In the genomic region with DNA sequence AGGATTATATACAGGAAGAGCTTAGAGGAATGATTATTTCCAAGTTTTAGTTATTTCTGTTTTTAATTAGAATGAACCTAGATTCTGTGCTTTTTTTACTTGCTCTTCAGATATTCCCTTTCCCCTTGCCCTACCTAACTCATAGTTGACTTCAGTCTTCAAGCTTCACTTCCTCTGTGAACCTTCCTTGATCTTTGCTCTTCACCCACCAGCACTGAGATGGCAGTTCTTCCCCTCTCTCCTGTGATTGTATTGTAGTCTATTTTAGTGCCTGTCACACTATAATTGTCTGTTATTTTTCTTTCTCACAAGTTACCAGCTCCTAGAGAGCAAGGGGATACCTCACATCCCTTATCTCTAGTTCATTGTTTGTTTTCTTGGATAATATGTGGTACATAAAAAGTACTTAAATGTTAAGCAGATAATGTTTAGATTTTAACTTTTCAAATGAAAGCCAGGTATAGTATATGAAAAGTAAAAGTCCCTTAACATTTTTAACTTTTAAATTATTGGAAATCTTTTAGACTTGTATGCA, we compare ENCODE assay signal across 23 cellular contexts. TPM values are rescaled to one million over a fixed set of nuclear protein-coding genes. Genes with fewer than 3 reads are reported as not detected.
DNase-seq lines count a peak whose midpoint lies in the region; ATAC-seq and TF ChIP-seq lines count a peak whose summit lies in the region.
"Had no signal": no experiment of that assay in that cellular context is flagged by ENCODE, and none has a peak within 500 bp of the region (broad histone marks: within the 10 kb centered on the region; RNA-seq: fewer than 3 reads in every experiment).

No MANE protein-coding gene starts in this region.

- H3K9me2 ChIP-seq in SK-N-SH (no peaks in the 10 kb centered on the region), hepatocyte (replicated peaks; ENCODE audit: insufficient read depth) (no peaks in the 10 kb centered on the region)

- peaks cover 45% of the 10 kb centered on the region for H3K36me3 Mint-ChIP-seq in type B pancreatic cell
- H3K36me3 Mint-ChIP-seq: activated CD8-positive, alpha-beta memory T cell treated with anti-CD3 and anti-CD28 coated beads, Interleukin-2, amount 10 ng/mL, durations not matched to agents 7 days and 5 days; CD4-positive, alpha-beta memory T cell had no signal

- no peaks in the 10 kb centered on the region for H3K27me3 Mint-ChIP-seq in type B pancreatic cell
- H3K27me3 Mint-ChIP-seq: activated CD8-positive, alpha-beta memory T cell treated with anti-CD3 and anti-CD28 coated beads, Interleukin-2, amount 10 ng/mL, durations not matched to agents 7 days and 5 days; activated naive CD8-positive, alpha-beta T cell treated with anti-CD3 and anti-CD28 coated beads for 36 hours; activated T-helper 17 cell treated with anti-CD3 and anti-CD28 coated beads, Interleukin-2, amount 50 U/mL, for 72 hours; CD4-positive, alpha-beta memory T cell had no signal

- H2AFZ ChIP-seq in SK-N-SH (ENCODE audit: low read depth) (no peak overlapping the region), hepatocyte (no peak overlapping the region)

- no peak for TF ChIP-seq CTCF in SK-N-SH (IDR thresholded peaks at IDR 0.05)
- no peak for TF ChIP-seq CTCF in hepatocyte (IDR thresholded peaks at IDR 0.05; ENCODE audit: poor library complexity)
- no peak for TF ChIP-seq CTCF in type B pancreatic cell (conservative IDR thresholded peaks at IDR 0.05)
- TF ChIP-seq CTCF in transverse colon (IDR thresholded peaks at IDR 0.05), result no peak

- H3K27ac ChIP-seq in SK-N-SH (ENCODE audit: low read depth in 2 of 2, low read length in 1 of 2), result no peak overlapping the region
- H3K27ac ChIP-seq in HUES6 (ENCODE audit: low read depth, low read length), result peak overlapping the region; percentile 10; the same call in 1 of the 2 replicates
- H3K27ac ChIP-seq in hepatocyte, result peak overlapping the region; percentile 33
- peak overlapping the region in 1 of 4 donors; percentile 13 for H3K27ac ChIP-seq in transverse colon
- H3K27ac ChIP-seq in effector memory CD4-positive, alpha-beta T cell (ENCODE audit: insufficient read depth, low read length, poor library complexity, severe bottlenecking), result no peak overlapping the region
- H3K27ac ChIP-seq: 22Rv1, neutrophil, thoracic aorta had no signal

- DNase-seq in SK-N-SH (no peak), hepatocyte (ENCODE audit: low spot score) (no peak), type B pancreatic cell (ENCODE audit: extremely low spot score, unreplicated experiment) (no peak), transverse colon (no peak)
- DNase-seq in effector memory CD4-positive, alpha-beta T cell, result no peak
- DNase-seq: activated CD8-positive, alpha-beta memory T cell treated with anti-CD3 and anti-CD28 coated beads, Interleukin-2, amount 10 ng/mL, durations not matched to agents 7 days and 5 days; activated naive CD8-positive, alpha-beta T cell treated with anti-CD3 and anti-CD28 coated beads for 36 hours; CD4-positive, alpha-beta memory T cell; DMS79; effector CD8-positive, alpha-beta T cell; foreskin melanocyte; NCI-H1694 treated with DMSO at 0.1 percent for 48 hours; NCI-H69; small intestine; stimulated activated naive CD4-positive, alpha-beta T cell had no signal

- CTCF ChIA-PET in SK-N-SH (lab: Yijun Ruan, JAX), result interaction anchor here (0.7 to 1.1 kb wide), 2 partner anchors 11 to 1574 kb away, joined by 3 to 4 read pairs; no protein-coding TSS in a partner anchor

- no peaks in the 10 kb centered on the region for H3K27me3 ChIP-seq in SK-N-SH (ENCODE audit: insufficient read depth)
- no peaks in the 10 kb centered on the region for H3K27me3 ChIP-seq in HUES6 (ENCODE audit: control insufficient read depth, insufficient read depth, low read length)
- H3K27me3 ChIP-seq in hepatocyte, result no peaks in the 10 kb centered on the region
- no peaks in the 10 kb centered on the region for H3K27me3 ChIP-seq in transverse colon
- H3K27me3 ChIP-seq in effector memory CD4-positive, alpha-beta T cell (replicated peaks; ENCODE audit: control insufficient read depth, insufficient read depth, low read length, poor library complexity, severe bottlenecking), result no peaks in the 10 kb centered on the region
- H3K27me3 ChIP-seq: neutrophil had no signal

- H3K4me3 ChIP-seq in SK-N-SH (ENCODE audit: low read depth in 2 of 2, low read length in 1 of 2) (no peak overlapping the region), HUES6 (ENCODE audit: low read depth, low read length) (no peak overlapping the region), hepatocyte (no peak overlapping the region), transverse colon (no peak overlapping the region)
- no peak overlapping the region for H3K4me3 ChIP-seq in effector memory CD4-positive, alpha-beta T cell (ENCODE audit: insufficient read depth, low read depth, low read length, poor library complexity, severe bottlenecking)
- H3K4me3 ChIP-seq: thoracic aorta had no signal

- H4K20me1 ChIP-seq in SK-N-SH (ENCODE audit: insufficient read depth), result no peaks in the 10 kb centered on the region
- no peaks in the 10 kb centered on the region for H4K20me1 ChIP-seq in hepatocyte (ENCODE audit: insufficient read depth, poor library complexity, severe bottlenecking)

- TF ChIP-seq POLR2A in transverse colon (IDR thresholded peaks at IDR 0.05), result no peak

- H3K4me1 Mint-ChIP-seq in type B pancreatic cell (ENCODE audit: unreplicated experiment), result peaks cover 15% of the 10 kb centered on the region
- H3K4me1 Mint-ChIP-seq: activated CD8-positive, alpha-beta memory T cell treated with anti-CD3 and anti-CD28 coated beads, Interleukin-2, amount 10 ng/mL, durations not matched to agents 7 days and 5 days; activated naive CD8-positive, alpha-beta T cell treated with anti-CD3 and anti-CD28 coated beads for 36 hours; activated T-helper 17 cell treated with anti-CD3 and anti-CD28 coated beads, Interleukin-2, amount 50 U/mL, for 72 hours; CD4-positive, alpha-beta memory T cell had no signal

- H3K27ac Mint-ChIP-seq in type B pancreatic cell, result peak overlapping the region; percentile 74
- H3K27ac Mint-ChIP-seq: activated CD8-positive, alpha-beta memory T cell treated with anti-CD3 and anti-CD28 coated beads, Interleukin-2, amount 10 ng/mL, durations not matched to agents 7 days and 5 days; activated naive CD8-positive, alpha-beta T cell treated with anti-CD3 and anti-CD28 coated beads for 36 hours; activated T-helper 17 cell treated with anti-CD3 and anti-CD28 coated beads, Interleukin-2, amount 50 U/mL, for 72 hours had no signal

- H3K79me2 ChIP-seq in SK-N-SH (ENCODE audit: insufficient read depth) (no peaks in the 10 kb centered on the region), hepatocyte (peaks cover 8% of the 10 kb centered on the region)

- H3F3A ChIP-seq in SK-N-SH (replicated peaks; ENCODE audit: insufficient read depth), result no peaks in the 10 kb centered on the region

- H3K4me3 Mint-ChIP-seq in type B pancreatic cell, result peak overlapping the region; percentile 53
- H3K4me3 Mint-ChIP-seq: activated CD8-positive, alpha-beta memory T cell treated with anti-CD3 and anti-CD28 coated beads, Interleukin-2, amount 10 ng/mL, durations not matched to agents 7 days and 5 days; activated naive CD8-positive, alpha-beta T cell treated with anti-CD3 and anti-CD28 coated beads for 36 hours; activated T-helper 17 cell treated with anti-CD3 and anti-CD28 coated beads, Interleukin-2, amount 50 U/mL, for 72 hours; CD4-positive, alpha-beta memory T cell had no signal

- TF ChIP-seq EP300 in SK-N-SH (IDR thresholded peaks at IDR 0.05; ENCODE audit: borderline replicate concordance in 1 of 2, low read depth in 1 of 2, low read length in 1 of 2), result no peak
- TF ChIP-seq EP300 in transverse colon (IDR thresholded peaks at IDR 0.05; ENCODE audit: low read depth), result no peak

- H3K9ac ChIP-seq in SK-N-SH (no peak overlapping the region), HUES6 (ENCODE audit: low read length) (no peak overlapping the region)

- H3K9me3 Mint-ChIP-seq in type B pancreatic cell, result no peaks in the 10 kb centered on the region
- H3K9me3 Mint-ChIP-seq: activated naive CD8-positive, alpha-beta T cell treated with anti-CD3 and anti-CD28 coated beads for 36 hours; activated T-helper 17 cell treated with anti-CD3 and anti-CD28 coated beads, Interleukin-2, amount 50 U/mL, for 72 hours had no signal

- no peak for TF ChIP-seq RAD21 in SK-N-SH (IDR thresholded peaks at IDR 0.05; ENCODE audit: low read length)

- in situ Hi-C loops in transverse colon (cut with MboI; ENCODE audit: low pct_ligation_motif_present in 1 of 4, low pct_unique_long_range_greater_than_20kb in 1 of 4, low sequenced_read_pairs in 3 of 4), result no loop called here

- H3K4me1 ChIP-seq in SK-N-SH (ENCODE audit: control insufficient read depth in 1 of 2, insufficient read depth in 2 of 2, low read depth in 1 of 2, low read length in 1 of 2) (peaks cover 0 to 2% of the 10 kb centered on the region in 2 experiments; a peak in 3 of 4 replicates), HUES6 (ENCODE audit: control insufficient read depth, insufficient read depth, low read length) (peaks cover 14% of the 10 kb centered on the region), hepatocyte (ENCODE audit: insufficient read depth) (peaks cover 30% of the 10 kb centered on the region), transverse colon (peaks cover 0 to 17% (median 6%) of the 10 kb centered on the region in 4 donors)
- H3K4me1 ChIP-seq in effector memory CD4-positive, alpha-beta T cell (ENCODE audit: control insufficient read depth, insufficient read depth, low read length, poor library complexity, severe bottlenecking), result no peaks in the 10 kb centered on the region

- intact Hi-C loops in transverse colon (cut with DNase I; ENCODE audit: low total_unique reads), result no loop called here

- no peak overlapping the region for H3K4me2 ChIP-seq in SK-N-SH
- H3K4me2 ChIP-seq in hepatocyte, result no peak overlapping the region

- POLR2A ChIA-PET in SK-N-SH (lab: Yijun Ruan, JAX), result no interaction called here

- peaks cover 37 to 85% of the 10 kb centered on the region in 2 experiments for H3K36me3 ChIP-seq in SK-N-SH (replicated peaks in 1 of 2; ENCODE audit: control insufficient read depth in 1 of 2, insufficient read depth in 2 of 2, low read length in 1 of 2)
- H3K36me3 ChIP-seq in HUES6 (ENCODE audit: control insufficient read depth, insufficient read depth, low read length), result peaks cover 49% of the 10 kb centered on the region
- no peaks in the 10 kb centered on the region for H3K36me3 ChIP-seq in hepatocyte (replicated peaks; ENCODE audit: insufficient read depth, low read depth)
- H3K36me3 ChIP-seq in transverse colon, result peaks cover 0 to 19% (median 4%) of the 10 kb centered on the region in 4 donors
- no peaks in the 10 kb centered on the region for H3K36me3 ChIP-seq in effector memory CD4-positive, alpha-beta T cell (ENCODE audit: control insufficient read depth, insufficient read depth, low read length)
- H3K36me3 ChIP-seq: neutrophil had no signal

- H3K9me3 ChIP-seq in SK-N-SH (no peaks in the 10 kb centered on the region), HUES6 (ENCODE audit: control insufficient read depth, insufficient read depth, low read depth, low read length) (no peaks in the 10 kb centered on the region), hepatocyte (ENCODE audit: low read depth) (no peaks in the 10 kb centered on the region), transverse colon (no peaks in the 10 kb centered on the region)
- no peaks in the 10 kb centered on the region for H3K9me3 ChIP-seq in effector memory CD4-positive, alpha-beta T cell (ENCODE audit: control insufficient read depth, low read length)
- H3K9me3 ChIP-seq: neutrophil, thoracic aorta had no signal

- ATAC-seq in SK-N-SH treated with all-trans-retinoic acid at 6 μM for 48 hours (peak; percentile 27; the same call in 2 of the 3 replicates), GM21619 (IDR thresholded peaks at IDR 0.05; ENCODE audit: unreplicated experiment) (no peak)
- ATAC-seq: activated CD8-positive, alpha-beta memory T cell treated with anti-CD3 and anti-CD28 coated beads, Interleukin-2, amount 10 ng/mL, durations not matched to agents 7 days and 5 days; activated T-helper 17 cell treated with anti-CD3 and anti-CD28 coated beads, Interleukin-2, amount 50 U/mL, for 72 hours; esophagus mucosa had no signal

RNA-seq across cellular contexts. Expression of a gene that starts 33.2 kb away (rescaled TPM):
- 34.8 and 36.6 TPM in 2 replicates for polyA plus RNA-seq in SK-N-SH (2012; rRNA removed)
- polyA plus RNA-seq in SK-N-SH (2012; cell fraction: cytosol; rRNA removed), result 30.7 and 31.5 TPM in 2 replicates
- polyA plus RNA-seq in SK-N-SH (2012; cell fraction: nucleus; rRNA removed), result 46.4 and 85.2 TPM in 2 replicates
- 55.3 and 61.2 TPM in 2 replicates for total RNA-seq in hepatocyte
- 32.3 and 36.7 TPM in 2 replicates for polyA plus RNA-seq in hepatocyte
- total RNA-seq in type B pancreatic cell (ENCODE audit: low replicate concordance), result 53.7 and 66.8 TPM in 2 replicates
- total RNA-seq in transverse colon, result 10 to 100 TPM; 33.4 to 80.4 (median 59.1) TPM

Comparison
In these comparisons a context has a peak if more than half of its experiments do, and no peak if none do; other contexts are left out.
1. H3K27ac ChIP-seq: peak in HUES6 (single experiment) and hepatocyte (single experiment); none in SK-N-SH (0 of 2) and effector memory CD4-positive, alpha-beta T cell (single experiment).